Comparison of ENCODE assay signal across 1 cellular context in the genomic region with DNA sequence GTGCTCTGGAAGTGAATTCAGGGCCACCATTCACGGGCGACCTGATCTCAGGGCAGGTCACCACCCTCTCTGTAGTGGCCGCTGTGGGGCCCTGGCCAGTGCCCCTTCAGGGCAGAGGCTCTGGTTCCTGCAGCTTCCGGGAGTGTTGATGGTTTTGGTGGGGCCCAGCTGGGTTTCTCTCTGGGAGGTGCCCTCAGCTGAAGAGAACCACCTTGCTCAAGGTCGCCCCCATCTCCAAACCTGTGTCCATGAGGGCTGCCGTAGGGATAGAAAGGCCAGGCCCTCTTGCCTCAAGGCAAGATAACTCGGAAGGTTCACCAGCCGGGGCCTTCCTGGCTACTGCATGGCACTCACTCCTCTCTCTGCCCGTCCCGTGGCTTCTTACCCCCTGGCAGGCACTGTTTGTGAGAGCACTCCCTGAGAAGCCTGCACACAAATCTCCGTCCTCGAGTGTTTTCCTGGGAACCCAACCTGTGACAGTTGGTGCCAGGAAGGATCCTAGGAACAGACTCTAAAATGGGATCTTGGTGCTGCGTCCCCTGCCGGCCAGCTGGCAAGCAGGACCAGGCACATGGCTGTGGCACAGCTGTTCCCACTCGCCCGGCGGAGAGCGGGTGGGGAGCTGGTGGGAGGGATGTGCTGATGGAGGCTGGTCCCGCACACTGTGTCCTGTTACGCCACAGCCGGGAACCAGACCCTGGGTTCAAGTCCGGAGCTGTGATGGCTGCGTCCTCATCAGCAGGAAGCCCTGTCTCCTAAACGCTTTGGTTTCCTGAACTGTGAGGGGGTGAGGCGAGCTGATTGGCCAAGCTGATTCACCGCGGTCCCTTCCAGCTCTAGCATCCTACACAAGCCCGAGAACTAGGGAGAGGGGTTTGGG.
A peak's percentile ranks its signal among the peaks of the same experiment; 100 is the strongest.
TF ChIP-seq lines count a peak whose summit lies in the region.

No MANE protein-coding gene starts in this region.

TF ChIP-seq in HEK293, 187 proteins besides CTCF, POLR2A, EP300 and RAD21:
- TF ChIP-seq ZNF600 (tag by site-specific recombination; IDR thresholded peaks at IDR 0.05) (0 out of 2 replicates have a peak, but pooled peaks have one; percentile 32), ZNF112 (tag by site-specific recombination; IDR thresholded peaks at IDR 0.05) (no peak), ZNF133 (tag by site-specific recombination; IDR thresholded peaks at IDR 0.05) (no peak)
